Comparison of ENCODE assay signal across 10 cellular contexts in genomic region chr7:16114633-16115032, GRCh38.
A peak's percentile ranks its signal among the peaks of the same experiment; 100 is the strongest.
DNase-seq lines count a peak whose midpoint lies in the region; ATAC-seq, FAIRE-seq and TF ChIP-seq lines count a peak whose summit lies in the region.
"Had no signal": no experiment of that assay in that cellular context is flagged by ENCODE, and none has a peak within 500 bp of the region (broad histone marks: within the 10 kb centered on the region; RNA-seq: fewer than 3 reads in every experiment).

No MANE protein-coding gene starts in this region.

- H4K20me1 ChIP-seq in GM23338 (replicated peaks; ENCODE audit: insufficient read depth): no peaks in the 10 kb centered on the region

- intact Hi-C loops in vagina (cut with DNase I): no loop called here

- H3K36me3 ChIP-seq in GM23338 (ENCODE audit: insufficient read depth) (peaks cover 6% of the 10 kb centered on the region; the same call in 1 of the 2 replicates), vagina (no peaks in the 10 kb centered on the region)

- no peak for ATAC-seq in GM23338
- ATAC-seq in GM18502 (IDR thresholded peaks at IDR 0.05; ENCODE audit: poor library complexity, unreplicated experiment): no peak
- ATAC-seq in activated T-cell treated with anti-CD3 and anti-CD28 coated beads, Interleukin-2, amount 50 U/mL, for 72 hours (replicated peaks in 1 of 2): no peak

- no peak overlapping the region for H3K4me3 ChIP-seq in GM23338
- H3K4me3 ChIP-seq in fibroblast of the aortic adventitia (ENCODE audit: low read depth, low read length): no peak overlapping the region
- H3K4me3 ChIP-seq in vagina: no peak overlapping the region

- no peak for TF ChIP-seq POLR2A in vagina (IDR thresholded peaks at IDR 0.05)

- H3K4me1 ChIP-seq in GM23338 (ENCODE audit: insufficient read depth) (no peaks in the 10 kb centered on the region), vagina (no peaks in the 10 kb centered on the region)

- no peak overlapping the region for H3K4me3 Mint-ChIP-seq in GM23338
- no peak overlapping the region for H3K4me3 Mint-ChIP-seq in activated T-cell treated with anti-CD3 and anti-CD28 coated beads, Interleukin-2, amount 50 U/mL, for 72 hours

- no peak overlapping the region for H3K27ac Mint-ChIP-seq in GM23338
- H3K27ac Mint-ChIP-seq in activated T-cell treated with anti-CD3 and anti-CD28 coated beads, Interleukin-2, amount 50 U/mL, for 72 hours: no peak overlapping the region

- H3K79me2 ChIP-seq in GM23338 (replicated peaks; ENCODE audit: insufficient read depth): no peaks in the 10 kb centered on the region

- DNase-seq in GM23338 (ENCODE audit: low spot score) (peak; percentile 21), RPMI8226 (peak; percentile 22), fibroblast of the aortic adventitia (ENCODE audit: low read depth) (peak; percentile 62), vagina (ENCODE audit: extremely low spot score in 2 of 2) (no peak), NCI-H146 treated with DMSO at 0.1 percent for 48 hours (lab: John Stamatoyannopoulos, UW; ENCODE audit: unreplicated experiment) (no peak)
- DNase-seq in activated T-cell treated with anti-CD3 and anti-CD28 coated beads, Interleukin-2, amount 50 U/mL, for 72 hours: no peak
- DNase-seq: activated CD4-positive, alpha-beta T cell treated with anti-CD3 and anti-CD28 coated beads, Interleukin-2, amount 50 U/mL, for 4 hours; NCI-H2081 treated with DMSO at 0.1 percent for 48 hours had no signal

- peaks cover 10% of the 10 kb centered on the region for H3K9me3 Mint-ChIP-seq in GM23338
- peaks cover 2 to 3% of the 10 kb centered on the region in 2 donors for H3K9me3 Mint-ChIP-seq in activated T-cell treated with anti-CD3 and anti-CD28 coated beads, Interleukin-2, amount 50 U/mL, for 72 hours

- H3K9me3 ChIP-seq in vagina: peaks cover 5% of the 10 kb centered on the region

- H3F3A ChIP-seq in GM23338 (replicated peaks; ENCODE audit: low read depth): no peaks in the 10 kb centered on the region

- no peaks in the 10 kb centered on the region for H3K9me2 ChIP-seq in GM23338 (ENCODE audit: insufficient read depth)

- H3K4me1 Mint-ChIP-seq in GM23338: peaks cover 3% of the 10 kb centered on the region; the same call in 2 of the 3 replicates
- H3K4me1 Mint-ChIP-seq in activated T-cell treated with anti-CD3 and anti-CD28 coated beads, Interleukin-2, amount 50 U/mL, for 72 hours (ENCODE audit: low read depth): no peaks in the 10 kb centered on the region

- H3K27me3 Mint-ChIP-seq in GM23338 (ENCODE audit: insufficient read depth, low read depth, poor library complexity): peaks cover 2% of the 10 kb centered on the region
- H3K27me3 Mint-ChIP-seq in activated T-cell treated with anti-CD3 and anti-CD28 coated beads, Interleukin-2, amount 50 U/mL, for 72 hours (ENCODE audit: low read depth): no peaks in the 10 kb centered on the region

- H3K27ac ChIP-seq in GM23338 (ENCODE audit: low read depth) (no peak overlapping the region), vagina (no peak overlapping the region)

- no peak overlapping the region for H2AFZ ChIP-seq in GM23338

- FAIRE-seq in A204.1 (lab: Jason Lieb, UNC): peak; percentile 62

- H3K36me3 Mint-ChIP-seq in GM23338 (ENCODE audit: low read depth): no peaks in the 10 kb centered on the region; the same call in 1 of the 3 replicates
- H3K36me3 Mint-ChIP-seq in activated T-cell treated with anti-CD3 and anti-CD28 coated beads, Interleukin-2, amount 50 U/mL, for 72 hours (ENCODE audit: insufficient read depth in 2 of 2): peaks cover 0 to 2% of the 10 kb centered on the region in 2 donors

- TF ChIP-seq CTCF in GM23338 (conservative IDR thresholded peaks at IDR 0.05; ENCODE audit: low read depth in 2 of 2) (peak; percentile 66 to 71), fibroblast of the aortic adventitia (IDR thresholded peaks at IDR 0.05; ENCODE audit: insufficient read depth, low read length) (peak; percentile 31), vagina (IDR thresholded peaks at IDR 0.05) (no peak)

- H3K27me3 ChIP-seq in GM23338 (ENCODE audit: insufficient read depth) (no peaks in the 10 kb centered on the region), vagina (no peaks in the 10 kb centered on the region)

- H3K4me2 ChIP-seq in GM23338: no peak overlapping the region

TF ChIP-seq in GM23338, 12 proteins besides CTCF, POLR2A, EP300 and RAD21 (continues in another document):
- TF ChIP-seq ZNF462 (CRISPR knock-in tag; IDR thresholded peaks at IDR 0.05) (no peak), NANOG (IDR thresholded peaks at IDR 0.05; ENCODE audit: borderline replicate concordance) (no peak), STAT1 (IDR thresholded peaks at IDR 0.05; ENCODE audit: unreplicated experiment) (no peak), POLR2AphosphoS5 (IDR thresholded peaks at IDR 0.05; ENCODE audit: low read depth) (no peak), ZNF331 (CRISPR knock-in tag; IDR thresholded peaks at IDR 0.05; ENCODE audit: low read depth) (no peak), ETS1 (IDR thresholded peaks at IDR 0.05) (no peak), EZH2phosphoT487 (IDR thresholded peaks at IDR 0.05; ENCODE audit: unreplicated experiment) (no peak)

Comparison
In these comparisons a context has a peak if more than half of its experiments do, and no peak if none do; other contexts are left out.
1. DNase-seq: peak in GM23338 (single experiment), RPMI8226 (single experiment) and fibroblast of the aortic adventitia (single experiment); none in vagina (0 of 2), NCI-H146 treated with DMSO at 0.1 percent for 48 hours (single experiment) and activated T-cell treated with anti-CD3 and anti-CD28 coated beads, Interleukin-2, amount 50 U/mL, for 72 hours (0 of 2).
2. CTCF ChIP-seq: peak in GM23338 (2 of 2) and fibroblast of the aortic adventitia (single experiment); none in vagina (0 of 3).